ENCODE assay signal across 21 cellular contexts in the genomic region with DNA sequence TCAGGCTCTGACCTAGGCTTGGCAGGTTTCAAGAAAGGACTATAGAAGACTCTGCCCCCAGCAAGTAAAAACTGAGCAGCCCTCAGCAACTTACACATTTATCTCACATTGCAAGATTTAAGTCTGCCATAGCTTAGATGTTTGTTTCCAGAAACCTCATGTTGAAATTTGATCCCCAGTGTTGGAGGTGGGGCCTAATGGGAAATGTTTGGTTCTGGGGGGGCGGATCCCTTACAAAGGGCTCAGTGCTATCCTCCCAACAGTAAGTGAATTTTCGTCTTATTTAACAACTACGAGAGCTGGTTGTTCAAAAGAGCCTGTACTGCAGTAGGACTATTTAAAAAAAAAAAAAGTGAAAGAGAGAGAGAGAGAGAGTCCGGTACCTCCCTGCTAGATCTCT.
"Had no signal": no experiment of that assay in that cellular context is flagged by ENCODE, and none has a peak within 500 bp of the region (broad histone marks: within the 10 kb centered on the region; RNA-seq: fewer than 3 reads in every experiment).

No MANE protein-coding gene starts in this region.

- H3K4me1 Mint-ChIP-seq: stimulated activated effector memory CD8-positive, alpha-beta T cell treated with anti-CD3 and anti-CD28 coated beads, Interleukin-12 subunit alpha, Interleukin-12 subunit beta, amount 100 ng/mL, for 72 hours had no signal

- H3K27ac ChIP-seq: coronary artery, dorsolateral prefrontal cortex, gastrocnemius medialis, heart right ventricle, pancreas, tibial artery, upper lobe of left lung, uterus had no signal

- DNase-seq: dorsolateral prefrontal cortex; effector CD8-positive, alpha-beta T cell; gastrocnemius medialis; heart right ventricle; hypothalamus; kidney; left cardiac atrium; mammary epithelial cell; naive thymus-derived CD8-positive, alpha-beta T cell; occipital lobe; pancreas; right cardiac atrium; stimulated activated CD4-positive, alpha-beta T cell treated with anti-CD3 and anti-CD28 coated beads, Interleukin-4, amount 100 ng/mL, for 1 hour; stimulated activated CD8-positive, alpha-beta memory T cell treated with anti-CD3 and anti-CD28 coated beads, Interleukin-4, amount 100 ng/mL, for 48 hours; tibial artery; upper lobe of left lung; uterus had no signal

- FAIRE-seq: kidney, pancreas had no signal

- H3K36me3 Mint-ChIP-seq: naive thymus-derived CD8-positive, alpha-beta T cell; stimulated activated effector memory CD8-positive, alpha-beta T cell treated with anti-CD3 and anti-CD28 coated beads, Interleukin-12 subunit alpha, Interleukin-12 subunit beta, amount 100 ng/mL, for 72 hours had no signal

- H3K4me1 ChIP-seq: gastrocnemius medialis, pancreas, upper lobe of left lung, uterus had no signal

- H3K27me3 ChIP-seq: pancreas, upper lobe of left lung, uterus had no signal

- H3K36me3 ChIP-seq: gastrocnemius medialis, heart right ventricle, pancreas, tibial artery, upper lobe of left lung, uterus had no signal

- H3K9me3 Mint-ChIP-seq: naive thymus-derived CD8-positive, alpha-beta T cell; stimulated activated effector memory CD8-positive, alpha-beta T cell treated with anti-CD3 and anti-CD28 coated beads, Interleukin-12 subunit alpha, Interleukin-12 subunit beta, amount 100 ng/mL, for 72 hours; stimulated activated naive CD8-positive, alpha-beta T cell treated with anti-CD3 and anti-CD28 coated beads, Interleukin-15, Interleukin-2, amounts not matched to agents 100 ng/mL and 50 ng/mL, for 24 hours had no signal

- H3K9me3 ChIP-seq: gastrocnemius medialis, heart right ventricle, pancreas, tibial artery, upper lobe of left lung, uterus had no signal

- ATAC-seq: gastrocnemius medialis; heart right ventricle; left cardiac atrium; naive thymus-derived CD8-positive, alpha-beta T cell; pancreas; right cardiac atrium; stimulated activated effector memory CD8-positive, alpha-beta T cell treated with anti-CD3 and anti-CD28 coated beads, Interleukin-12 subunit alpha, Interleukin-12 subunit beta, amount 100 ng/mL, for 72 hours had no signal

- H3K4me3 ChIP-seq: coronary artery, dorsolateral prefrontal cortex, gastrocnemius medialis, heart right ventricle, pancreas, tibial artery, upper lobe of left lung, uterus had no signal

- H3K4me3 Mint-ChIP-seq: naive thymus-derived CD8-positive, alpha-beta T cell; stimulated activated effector memory CD8-positive, alpha-beta T cell treated with anti-CD3 and anti-CD28 coated beads, Interleukin-12 subunit alpha, Interleukin-12 subunit beta, amount 100 ng/mL, for 72 hours; stimulated activated naive CD8-positive, alpha-beta T cell treated with anti-CD3 and anti-CD28 coated beads, Interleukin-15, Interleukin-2, amounts not matched to agents 100 ng/mL and 50 ng/mL, for 24 hours had no signal

- H3K27ac Mint-ChIP-seq: naive thymus-derived CD8-positive, alpha-beta T cell; progenitor cell of endocrine pancreas; stimulated activated effector memory CD8-positive, alpha-beta T cell treated with anti-CD3 and anti-CD28 coated beads, Interleukin-12 subunit alpha, Interleukin-12 subunit beta, amount 100 ng/mL, for 72 hours; stimulated activated naive CD8-positive, alpha-beta T cell treated with anti-CD3 and anti-CD28 coated beads, Interleukin-15, Interleukin-2, amounts not matched to agents 100 ng/mL and 50 ng/mL, for 24 hours had no signal
